In the genomic region with DNA sequence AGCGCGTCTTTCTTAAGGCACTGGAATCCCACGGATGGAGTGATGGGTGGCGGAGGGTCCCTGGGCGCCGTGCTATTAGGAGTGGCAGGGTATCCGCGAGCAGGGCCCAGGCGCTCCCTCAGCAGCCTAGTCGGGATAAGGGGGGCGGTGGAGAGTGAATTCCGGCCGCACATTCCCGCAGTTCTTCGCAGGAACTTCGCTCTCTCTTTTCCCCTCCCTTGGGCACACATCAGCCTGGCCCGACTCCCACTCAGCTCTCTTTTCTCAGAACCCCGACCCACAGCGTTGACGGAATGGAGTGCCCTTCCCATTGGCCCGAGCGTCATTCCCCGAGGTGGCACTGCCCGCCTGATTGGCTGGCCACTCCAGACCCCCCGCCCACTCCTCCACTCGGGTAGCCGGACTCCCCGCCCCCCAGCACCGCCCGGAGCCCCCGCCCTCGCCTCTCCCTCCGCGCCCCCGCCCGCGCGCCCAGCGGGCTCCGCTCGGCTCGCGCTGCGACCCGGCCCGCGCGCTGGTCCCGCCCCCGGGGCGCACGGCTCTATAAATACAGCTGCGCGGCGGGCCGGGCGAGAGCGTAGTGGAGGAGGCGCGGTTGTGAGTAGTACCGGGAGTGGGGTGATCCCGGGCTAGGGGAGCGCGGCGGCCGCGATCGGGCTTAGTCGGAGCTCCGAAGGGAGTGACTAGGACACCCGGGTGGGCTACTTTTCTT, we compare ENCODE assay signal across 8 cellular contexts. TPM values are rescaled to one million over a fixed set of nuclear protein-coding genes. Genes with fewer than 3 reads are reported as not detected.
DNase-seq lines count a peak whose midpoint lies in the region; FAIRE-seq and TF ChIP-seq lines count a peak whose summit lies in the region.

A gene with protein sequence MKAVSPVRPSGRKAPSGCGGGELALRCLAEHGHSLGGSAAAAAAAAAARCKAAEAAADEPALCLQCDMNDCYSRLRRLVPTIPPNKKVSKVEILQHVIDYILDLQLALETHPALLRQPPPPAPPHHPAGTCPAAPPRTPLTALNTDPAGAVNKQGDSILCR (plus strand): TSS at position 572 of the 712 bp plus-strand sequence. CDS start 385 bp downstream, outside the sequence.

- peak; percentile 93 for FAIRE-seq in HTR-8/SVneo (lab: Jason Lieb, UNC)

- peaks cover 7% of the 10 kb centered on the region for H3K4me1 Mint-ChIP-seq in glutamatergic neuron (ENCODE audit: low read depth, unreplicated experiment)

- peaks cover 9% of the 10 kb centered on the region for H3K9me3 Mint-ChIP-seq in glutamatergic neuron (ENCODE audit: unreplicated experiment)

- POLR2A ChIA-PET in AG04450 (lab: Yijun Ruan, JAX) = interaction anchor here (0.6 to 2.9 kb wide), 21 partner anchors 11 to 129 kb away, joined by 3 to 93 read pairs (median 4); no protein-coding TSS in a partner anchor

- peak within 1 kb of the TSS; percentile 80 for H3K27ac Mint-ChIP-seq in glutamatergic neuron (ENCODE audit: unreplicated experiment)

- H3K27ac ChIP-seq in AG04450 (ENCODE audit: low read depth, low read length) = peak within 1 kb of the TSS; percentile 73

- TF ChIP-seq CTCF in AG04450 (IDR thresholded peaks at IDR 0.05; ENCODE audit: low read depth, low read length) (0 out of 2 replicates have a peak, but pooled peaks have one; percentile 7), WI38 (IDR thresholded peaks at IDR 0.05; ENCODE audit: low read depth, low read length) (no peak), glutamatergic neuron (IDR thresholded peaks at IDR 0.05; ENCODE audit: partially characterized antibody, unreplicated experiment) (no peak)

- CTCF ChIA-PET in AG04450 (lab: Charles Lee) = interaction anchor here (0.6 to 1.2 kb wide), 6 partner anchors 15 to 813 kb away, joined by 3 to 4 read pairs (median 4); no protein-coding TSS in a partner anchor

- H3K36me3 Mint-ChIP-seq in glutamatergic neuron (ENCODE audit: unreplicated experiment) = no peaks in the 10 kb centered on the region

- peaks cover 1% of the 10 kb centered on the region for H3K27me3 Mint-ChIP-seq in glutamatergic neuron (ENCODE audit: unreplicated experiment)

- H3K27me3 ChIP-seq in AG04450 (ENCODE audit: control insufficient read depth, insufficient read depth, low read length) = no peaks in the 10 kb centered on the region

- H3K4me3 Mint-ChIP-seq in glutamatergic neuron (ENCODE audit: unreplicated experiment) = peak within 1 kb of the TSS; percentile 99

- H3K4me3 ChIP-seq in AG04450 (ENCODE audit: low read depth, low read length) (peak within 1 kb of the TSS; percentile 68), WI38 (ENCODE audit: low read depth, low read length) (peak within 1 kb of the TSS; percentile 65)

- peak; percentile 87 for DNase-seq in AG04450 (ENCODE audit: low read depth, low spot score)
- DNase-seq in HTR-8/SVneo (ENCODE audit: insufficient read length, low spot score) = peak; percentile 90
- peak; percentile 95 for DNase-seq in glutamatergic neuron
- DNase-seq in non-pigmented ciliary epithelial cell (ENCODE audit: low read depth) = peak; percentile 77
- no peak for DNase-seq in stimulated activated naive CD4-positive, alpha-beta T cell treated with Interleukin-2 at 50 U/mL for 16 hours (lab: John Stamatoyannopoulos, UW)
- DNase-seq in UCSD-AML1 (lab: John Stamatoyannopoulos, UW; ENCODE audit: unreplicated experiment) = no peak
- DNase-seq in effector CD8-positive, alpha-beta T cell (lab: John Stamatoyannopoulos, UW) = no peak

- H3K9me3 ChIP-seq in AG04450 (ENCODE audit: control insufficient read depth, insufficient read depth, low read length) = no peaks in the 10 kb centered on the region

RNA-seq across cellular contexts. Expression of the gene that starts here (rescaled TPM):
- polyA plus RNA-seq in AG04450 (2011; rRNA removed) = 0.32 and 0.55 TPM in 2 replicates
- polyA minus RNA-seq in AG04450 (2011; rRNA and poly(A)+ RNA removed) = 0.14 and 0.35 TPM in 2 replicates
- 6.3 TPM for total RNA-seq in glutamatergic neuron (ENCODE audit: unreplicated experiment)

Comparison
In these comparisons a context has a peak if more than half of its experiments do, and no peak if none do; other contexts are left out.
1. Peak in DNase-seq, H3K4me3 ChIP-seq and H3K27ac ChIP-seq in AG04450; RNA of the gene not detected or under 1 TPM.
2. DNase-seq: peak in HTR-8/SVneo (single experiment), glutamatergic neuron (single experiment) and non-pigmented ciliary epithelial cell (single experiment); none in stimulated activated naive CD4-positive, alpha-beta T cell treated with Interleukin-2 at 50 U/mL for 16 hours (single experiment), UCSD-AML1 (single experiment) and effector CD8-positive, alpha-beta T cell (single experiment).